Comparison of ENCODE assay signal across 1 cellular context in genomic region chr22:19479358-19480172, GRCh38.
A peak's percentile ranks its signal among the peaks of the same experiment; 100 is the strongest.
TF ChIP-seq lines count a peak whose summit lies in the region.

A gene with protein sequence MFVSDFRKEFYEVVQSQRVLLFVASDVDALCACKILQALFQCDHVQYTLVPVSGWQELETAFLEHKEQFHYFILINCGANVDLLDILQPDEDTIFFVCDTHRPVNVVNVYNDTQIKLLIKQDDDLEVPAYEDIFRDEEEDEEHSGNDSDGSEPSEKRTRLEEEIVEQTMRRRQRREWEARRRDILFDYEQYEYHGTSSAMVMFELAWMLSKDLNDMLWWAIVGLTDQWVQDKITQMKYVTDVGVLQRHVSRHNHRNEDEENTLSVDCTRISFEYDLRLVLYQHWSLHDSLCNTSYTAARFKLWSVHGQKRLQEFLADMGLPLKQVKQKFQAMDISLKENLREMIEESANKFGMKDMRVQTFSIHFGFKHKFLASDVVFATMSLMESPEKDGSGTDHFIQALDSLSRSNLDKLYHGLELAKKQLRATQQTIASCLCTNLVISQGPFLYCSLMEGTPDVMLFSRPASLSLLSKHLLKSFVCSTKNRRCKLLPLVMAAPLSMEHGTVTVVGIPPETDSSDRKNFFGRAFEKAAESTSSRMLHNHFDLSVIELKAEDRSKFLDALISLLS (plus strand): TSS chr22:19479920. CDS start chr22:19479969, 49 bp downstream.

TF ChIP-seq in HCT116, 20 proteins besides CTCF, POLR2A, EP300 and RAD21 (continued from another document):
- TF ChIP-seq REST (IDR thresholded peaks at IDR 0.05; ENCODE audit: low read depth) = no peak
- no peak for TF ChIP-seq FOSL1 (IDR thresholded peaks at IDR 0.05; ENCODE audit: low read depth)
- TF ChIP-seq CEBPB (IDR thresholded peaks at IDR 0.05; ENCODE audit: low read depth) = no peak
- TF ChIP-seq EGR1 (IDR thresholded peaks at IDR 0.05; ENCODE audit: low read depth) = peak; percentile 92
- peak; percentile 97 for TF ChIP-seq YY1 (IDR thresholded peaks at IDR 0.05; ENCODE audit: extremely low read depth, insufficient replicate concordance, low read depth, low read length)
- TF ChIP-seq SRF (IDR thresholded peaks at IDR 0.05; ENCODE audit: low read depth) = no peak; the same call in 1 of the 2 replicates
- peak; percentile 52; the same call in 1 of the 2 replicates for TF ChIP-seq POLR2AphosphoS5 (IDR thresholded peaks at IDR 0.05; ENCODE audit: low read depth, low read length)
- no peak for TF ChIP-seq TCF7L2 (IDR thresholded peaks at IDR 0.05; ENCODE audit: borderline replicate concordance, extremely low read depth, insufficient read depth, insufficient read length)
- TF ChIP-seq SP1 (IDR thresholded peaks at IDR 0.05; ENCODE audit: low read depth) = peak; percentile 62
- TF ChIP-seq ZNF274 (IDR thresholded peaks at IDR 0.05; ENCODE audit: low read depth, low read length) = no peak
- peak; percentile 98 for TF ChIP-seq ELF1 (IDR thresholded peaks at IDR 0.05; ENCODE audit: borderline replicate concordance, low read depth)
